Comparison of ENCODE assay signal across 23 cellular contexts in genomic region chr3:150538324-150539208, GRCh38. TPM values are rescaled to one million over a fixed set of nuclear protein-coding genes. Genes with fewer than 3 reads are reported as not detected.
A peak's percentile ranks its signal among the peaks of the same experiment; 100 is the strongest.
DNase-seq lines count a peak whose midpoint lies in the region; ATAC-seq and TF ChIP-seq lines count a peak whose summit lies in the region.
"Had no signal": no experiment of that assay in that cellular context is flagged by ENCODE, and none has a peak within 500 bp of the region (broad histone marks: within the 10 kb centered on the region; RNA-seq: fewer than 3 reads in every experiment).

No MANE protein-coding gene starts in this region.

- H3K9me1 ChIP-seq in IMR-90 (ENCODE audit: insufficient read depth, low read length): 0 out of 2 replicates have a peak, but pooled peaks cover 2% of the 10 kb centered on the region

- no peak overlapping the region for H3K4me3 Mint-ChIP-seq in activated CD8-positive, alpha-beta memory T cell treated with anti-CD3 and anti-CD28 coated beads, Interleukin-2, amount 10 ng/mL, durations not matched to agents 7 days and 5 days
- H3K4me3 Mint-ChIP-seq in immature natural killer cell: no peak overlapping the region
- no peak overlapping the region for H3K4me3 Mint-ChIP-seq in stimulated activated naive B cell treated with anti-CD40 and anti-IgM and Interleukin-4, amounts not matched to agents 10 μg/mL and 1 μg/mL and 100 μg/mL, for 72 hours
- H3K4me3 Mint-ChIP-seq: CD4-positive, alpha-beta T cell; central memory CD8-positive, alpha-beta T cell; nephron progenitor cell had no signal

- H4K5ac ChIP-seq in IMR-90 (ENCODE audit: low read depth, low read length): no peak overlapping the region

- H2AK5ac ChIP-seq in IMR-90 (ENCODE audit: low read depth, low read length): no peak overlapping the region

- intact Hi-C loops in IMR-90 (cut with micrococcal nuclease): no loop called here

- H3K36me3 ChIP-seq in IMR-90 (ENCODE audit: control insufficient read depth, insufficient read depth, low read length): no peaks in the 10 kb centered on the region

- H2BK15ac ChIP-seq in IMR-90 (ENCODE audit: low read depth, low read length): no peak overlapping the region

- dilution Hi-C loops in IMR-90 (cut with HindIII; ENCODE audit: low sequenced_read_pairs, unreplicated experiment): no loop called here

- H3K4me1 Mint-ChIP-seq in activated CD8-positive, alpha-beta memory T cell treated with anti-CD3 and anti-CD28 coated beads, Interleukin-2, amount 10 ng/mL, durations not matched to agents 7 days and 5 days: peaks cover 19% of the 10 kb centered on the region
- H3K4me1 Mint-ChIP-seq in immature natural killer cell: peaks cover 10 to 27% of the 10 kb centered on the region in 2 donors
- H3K4me1 Mint-ChIP-seq in stimulated activated naive B cell treated with anti-CD40 and anti-IgM and Interleukin-4, amounts not matched to agents 10 μg/mL and 1 μg/mL and 100 μg/mL, for 72 hours: peaks cover 3 to 14% of the 10 kb centered on the region in 2 donors

- H4K91ac ChIP-seq in IMR-90 (ENCODE audit: insufficient read depth, low read depth, low read length): no peak overlapping the region

- H3K27ac ChIP-seq in IMR-90 (ENCODE audit: insufficient read depth, low read length): no peak overlapping the region
- H3K27ac ChIP-seq: SJCRH30 had no signal

- peaks cover 2% of the 10 kb centered on the region; the same call in 1 of the 2 replicates for H3K4me1 ChIP-seq in IMR-90 (ENCODE audit: control insufficient read depth, insufficient read depth, low read length)
- H3K4me1 ChIP-seq: SJCRH30 had no signal

- H3K4me2 ChIP-seq in IMR-90 (ENCODE audit: low read depth, low read length): no peak overlapping the region
- H3K4me2 ChIP-seq: smooth muscle cell had no signal

- H3K27me3 ChIP-seq in IMR-90 (ENCODE audit: control insufficient read depth, insufficient read depth, low read length): no peaks in the 10 kb centered on the region
- H3K27me3 ChIP-seq: SJCRH30 had no signal

- no peak overlapping the region for H3K56ac ChIP-seq in IMR-90 (ENCODE audit: extremely low read depth, insufficient read depth, low read length)

- H3K27me3 Mint-ChIP-seq in activated CD8-positive, alpha-beta memory T cell treated with anti-CD3 and anti-CD28 coated beads, Interleukin-2, amount 10 ng/mL, durations not matched to agents 7 days and 5 days: no peaks in the 10 kb centered on the region
- H3K27me3 Mint-ChIP-seq in immature natural killer cell (ENCODE audit: low read depth in 3 of 3): peaks cover 0 to 2% (median 2%) of the 10 kb centered on the region in 3 donors
- no peaks in the 10 kb centered on the region for H3K27me3 Mint-ChIP-seq in stimulated activated naive B cell treated with anti-CD40 and anti-IgM and Interleukin-4, amounts not matched to agents 10 μg/mL and 1 μg/mL and 100 μg/mL, for 72 hours
- H3K27me3 Mint-ChIP-seq: CD4-positive, alpha-beta T cell; central memory CD8-positive, alpha-beta T cell had no signal

- peaks cover 21% of the 10 kb centered on the region for H3K36me3 Mint-ChIP-seq in activated CD8-positive, alpha-beta memory T cell treated with anti-CD3 and anti-CD28 coated beads, Interleukin-2, amount 10 ng/mL, durations not matched to agents 7 days and 5 days
- H3K36me3 Mint-ChIP-seq in immature natural killer cell: peaks cover 0 to 9% (median 0%) of the 10 kb centered on the region in 3 donors
- H3K36me3 Mint-ChIP-seq in stimulated activated naive B cell treated with anti-CD40 and anti-IgM and Interleukin-4, amounts not matched to agents 10 μg/mL and 1 μg/mL and 100 μg/mL, for 72 hours: peaks cover 10 to 26% of the 10 kb centered on the region in 2 donors

- H3K14ac ChIP-seq in IMR-90 (replicated peaks; ENCODE audit: low read depth, low read length): no peak overlapping the region

- H3K79me1 ChIP-seq in IMR-90 (ENCODE audit: low read depth in 1 of 2, low read length in 2 of 2): peaks cover 8 to 32% of the 10 kb centered on the region in 2 experiments; a peak in 3 of 4 replicates

- no peak overlapping the region for H3K9ac ChIP-seq in IMR-90 (ENCODE audit: low read depth, low read length)

- no peak overlapping the region for H3K23ac ChIP-seq in IMR-90 (ENCODE audit: low read depth, low read length)

- no peak for TF ChIP-seq CTCF in IMR-90 (conservative IDR thresholded peaks at IDR 0.05; ENCODE audit: low read depth, low read length)

- H2AFZ ChIP-seq in IMR-90 (replicated peaks; ENCODE audit: low read length, poor library complexity): no peak overlapping the region

- POLR2A ChIA-PET in IMR-90 (lab: Charles Lee; ENCODE audit: unreplicated experiment): interaction anchor here (0.6 kb wide), 1 partner anchor 225 kb away, joined by 7 read pairs; the partner anchor contains the start of gene SIAH2

- peak; percentile 39 for ATAC-seq in activated CD8-positive, alpha-beta memory T cell treated with anti-CD3 and anti-CD28 coated beads, Interleukin-2, amount 10 ng/mL, durations not matched to agents 7 days and 5 days
- ATAC-seq in IMR-90 (ENCODE audit: low read depth): no peak; the same call in 1 of the 2 replicates
- ATAC-seq in stimulated activated naive B cell treated with anti-CD40 and anti-IgM and Interleukin-4, amounts not matched to agents 10 μg/mL and 1 μg/mL and 100 μg/mL, for 72 hours (replicated peaks): no peak
- ATAC-seq: HCT116 had no signal

- CTCF ChIA-PET in activated CD8-positive, alpha-beta memory T cell treated with anti-CD3 and anti-CD28 coated beads, Interleukin-2, amount 10 ng/mL, durations not matched to agents 7 days and 5 days (lab: Charles Lee): interaction anchor here (0.6 to 1.5 kb wide), 3 partner anchors 10 to 336 kb away, joined by 3 to 5 read pairs (median 4); no protein-coding TSS in a partner anchor
- CTCF ChIA-PET in IMR-90 (lab: Yijun Ruan, JAX): no interaction called here

- no peak overlapping the region for H3K27ac Mint-ChIP-seq in activated CD8-positive, alpha-beta memory T cell treated with anti-CD3 and anti-CD28 coated beads, Interleukin-2, amount 10 ng/mL, durations not matched to agents 7 days and 5 days
- peak overlapping the region in 4 of 6 donors; percentile 17 to 61 (median 40) for H3K27ac Mint-ChIP-seq in immature natural killer cell
- H3K27ac Mint-ChIP-seq in stimulated activated naive B cell treated with anti-CD40 and anti-IgM and Interleukin-4, amounts not matched to agents 10 μg/mL and 1 μg/mL and 100 μg/mL, for 72 hours: peak overlapping the region; percentile 47
- H3K27ac Mint-ChIP-seq: activated T-helper 2 cell treated with anti-CD3 and anti-CD28 coated beads, Interferon-gamma antibody, Interleukin-2, Interleukin-4, amounts not matched to agents 10 μg/mL and 5 μg/mL and 100 μg/mL, durations not matched to agents 14 hours and 24 hours and 36 hours had no signal

- H3K9me3 Mint-ChIP-seq in activated CD8-positive, alpha-beta memory T cell treated with anti-CD3 and anti-CD28 coated beads, Interleukin-2, amount 10 ng/mL, durations not matched to agents 7 days and 5 days (ENCODE audit: low read depth): no peaks in the 10 kb centered on the region
- no peaks in the 10 kb centered on the region for H3K9me3 Mint-ChIP-seq in immature natural killer cell
- no peaks in the 10 kb centered on the region for H3K9me3 Mint-ChIP-seq in stimulated activated naive B cell treated with anti-CD40 and anti-IgM and Interleukin-4, amounts not matched to agents 10 μg/mL and 1 μg/mL and 100 μg/mL, for 72 hours
- H3K9me3 Mint-ChIP-seq: activated T-helper 2 cell treated with anti-CD3 and anti-CD28 coated beads, Interferon-gamma antibody, Interleukin-2, Interleukin-4, amounts not matched to agents 10 μg/mL and 5 μg/mL and 100 μg/mL, durations not matched to agents 14 hours and 24 hours and 36 hours; CD4-positive, alpha-beta T cell; central memory CD8-positive, alpha-beta T cell; nephron progenitor cell had no signal

- H4K20me1 ChIP-seq in IMR-90 (ENCODE audit: insufficient read depth, low read length): peaks cover 15% of the 10 kb centered on the region; the same call in 1 of the 2 replicates

- no peak overlapping the region for H3K4me3 ChIP-seq in IMR-90 (ENCODE audit: insufficient read depth, low read depth, low read length)
- H3K4me3 ChIP-seq: SJCRH30, smooth muscle cell had no signal

- DNase-seq in activated CD8-positive, alpha-beta memory T cell treated with anti-CD3 and anti-CD28 coated beads, Interleukin-2, amount 10 ng/mL, durations not matched to agents 7 days and 5 days: no peak
- DNase-seq in activated CD8-positive, alpha-beta memory T cell treated with anti-CD3 and anti-CD28 coated beads for 24 hours: no peak
- DNase-seq in IMR-90 (no peak), immature natural killer cell (no peak), globus pallidus (ENCODE audit: low spot score) (no peak), EL (no peak)
- no peak for DNase-seq in stimulated activated naive B cell treated with anti-CD40 and anti-IgM and Interleukin-4, amounts not matched to agents 10 μg/mL and 1 μg/mL and 100 μg/mL, for 72 hours
- no peak for DNase-seq in activated CD4-positive, alpha-beta T cell treated with anti-CD3 and anti-CD28 coated beads for 1 hour
- DNase-seq: activated CD4-positive, CD25-positive, alpha-beta regulatory T cell; amygdala; CD4-positive, alpha-beta T cell; effector CD4-positive, alpha-beta T cell; head of caudate nucleus; mesendoderm; NCI-H1930; NCI-H69; nephron progenitor cell; OCI-M1; SJCRH30 had no signal

- H3K9me3 ChIP-seq in IMR-90 (ENCODE audit: control insufficient read depth, insufficient read depth, low read length): no peaks in the 10 kb centered on the region
- H3K9me3 ChIP-seq: SJCRH30 had no signal

- 100% methylated on average over 3 of the region's 10 CpGs; no CpG with 5 or more reads in 1 of the 2 experiments for WGBS in IMR-90 (ENCODE audit: extremely low coverage in 2 of 2, insufficient read length in 1 of 2), 2 experiments

- H2BK20ac ChIP-seq in IMR-90 (ENCODE audit: low read depth, low read length): no peak overlapping the region

- no peak overlapping the region for H2BK5ac ChIP-seq in IMR-90 (ENCODE audit: low read depth, low read length, poor library complexity, severe bottlenecking)

- TF ChIP-seq RAD21 in IMR-90 (IDR thresholded peaks at IDR 0.05; ENCODE audit: low read length): no peak

- no peak overlapping the region for H2BK120ac ChIP-seq in IMR-90 (ENCODE audit: low read depth, low read length)

- BruUV-seq in IMR-90 (replicated peaks; lab: Mats Ljungman, UMichigan): no TSS peak

- TF ChIP-seq POLR2A in IMR-90 (IDR thresholded peaks at IDR 0.05; ENCODE audit: low read depth, low read length): peak; percentile 53; the same call in 1 of the 2 replicates

- no peak overlapping the region for H2AK9ac ChIP-seq in IMR-90 (replicated peaks; ENCODE audit: low read depth, low read length, poor library complexity)

- no peak overlapping the region for H4K8ac ChIP-seq in IMR-90 (ENCODE audit: low read depth in 2 of 2, low read length in 2 of 2)

- in situ Hi-C loops in IMR-90 (cut with MboI; ENCODE audit: low sequenced_read_pairs): no loop called here

- H3K18ac ChIP-seq in IMR-90 (ENCODE audit: low read depth, low read length): no peak overlapping the region

- H3K4ac ChIP-seq in IMR-90 (ENCODE audit: low read depth, low read length): no peak overlapping the region

RNA-seq across cellular contexts. Expression of gene SERP1, which starts 7.7 kb away (rescaled TPM):
- total RNA-seq in activated CD8-positive, alpha-beta memory T cell treated with anti-CD3 and anti-CD28 coated beads, Interleukin-2, amount 10 ng/mL, durations not matched to agents 7 days and 5 days: 10 to 100 TPM; 84.8 to 95.9 TPM
- 64.0 and 111 TPM in 2 replicates for total RNA-seq in IMR-90 (2012; rRNA removed)
- 73.4 and 106 TPM in 2 replicates for polyA plus RNA-seq in IMR-90 (2012; rRNA removed)
- 397 and 526 TPM in 2 replicates for polyA plus RNA-seq in IMR-90 (2012; cell fraction: cytosol; rRNA removed)
- polyA plus RNA-seq in IMR-90 (2012; cell fraction: nucleus; rRNA removed; ENCODE audit: low replicate concordance): 154 and 304 TPM in 2 replicates
- 100 to 1,000 TPM; 142 to 187 (median 165) TPM for polyA plus RNA-seq in immature natural killer cell

RNA-seq across cellular contexts. Expression of gene EIF2A, which starts 8.0 kb away (rescaled TPM):
- 10 to 100 TPM; 66.7 to 97.5 TPM for total RNA-seq in activated CD8-positive, alpha-beta memory T cell treated with anti-CD3 and anti-CD28 coated beads, Interleukin-2, amount 10 ng/mL, durations not matched to agents 7 days and 5 days
- 138 and 166 TPM in 2 replicates for total RNA-seq in IMR-90 (2012; rRNA removed)
- polyA plus RNA-seq in IMR-90 (2012; rRNA removed) (58.6 and 61.2 TPM in 2 replicates), immature natural killer cell (10 to 100 TPM; 31.3 to 39.4 (median 35.8) TPM)
- polyA plus RNA-seq in IMR-90 (2012; cell fraction: cytosol; rRNA removed): 22.8 and 26.1 TPM in 2 replicates
- polyA plus RNA-seq in IMR-90 (2012; cell fraction: nucleus; rRNA removed; ENCODE audit: low replicate concordance): 11.6 and 71.5 TPM in 2 replicates
